In the genomic region with DNA sequence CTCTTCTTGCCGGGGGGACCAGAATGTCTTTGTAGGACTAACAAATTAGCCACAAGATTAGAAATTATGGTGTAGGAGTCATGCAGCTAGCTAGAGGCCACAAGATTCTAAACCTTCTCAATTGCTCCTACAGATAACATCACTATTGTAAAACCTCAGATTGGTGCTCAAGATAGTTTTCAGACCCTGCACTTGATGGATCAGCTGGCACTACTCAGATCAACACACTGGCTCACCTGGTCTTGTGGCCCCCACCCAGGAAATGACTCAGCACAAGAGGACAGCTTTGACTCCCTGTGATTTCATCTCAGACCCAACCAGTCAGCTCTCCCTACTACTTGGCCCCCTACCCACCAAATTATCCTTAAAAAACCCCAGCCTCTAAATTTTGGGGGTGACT, we compare ENCODE assay signal across 10 cellular contexts.
DNase-seq lines count a peak whose midpoint lies in the region; ATAC-seq and TF ChIP-seq lines count a peak whose summit lies in the region.
"Had no signal": no experiment of that assay in that cellular context is flagged by ENCODE, and none has a peak within 500 bp of the region (broad histone marks: within the 10 kb centered on the region; RNA-seq: fewer than 3 reads in every experiment).

No MANE protein-coding gene starts in this region.

- no peak overlapping the region for H3K4me3 ChIP-seq in tibial artery

- intact Hi-C loops in activated naive CD4-positive, alpha-beta T cell treated with anti-CD3 and anti-CD28 coated beads for 36 hours (cut with micrococcal nuclease), result loop anchor here (2.0 to 5.0 kb wide), 3 partner anchors 56 to 691 kb away; no protein-coding TSS in a partner anchor
- intact Hi-C loops in tibial artery (cut with DNase I; ENCODE audit: low total_unique reads), result loop anchor here (5.0 kb wide), 1 partner anchor 216 kb away; no protein-coding TSS in a partner anchor

- DNase-seq in activated CD4-positive, CD25-positive, alpha-beta regulatory T cell treated with anti-CD3 and anti-CD28 coated beads, Interleukin-2, amount 50 U/mL, for 16 hours (ENCODE audit: low read depth, low spot score), result peak; percentile 58
- DNase-seq in activated naive CD4-positive, alpha-beta T cell treated with anti-CD3 and anti-CD28 coated beads for 36 hours, result peak; percentile 87
- peak; percentile 76 for DNase-seq in stimulated activated CD4-positive, alpha-beta T cell treated with anti-CD3 and anti-CD28 coated beads, Interleukin-4, amount 100 ng/mL, for 24 hours
- DNase-seq in tibial artery, result no peak
- no peak for DNase-seq in RWPE1 (ENCODE audit: low spot score)
- DNase-seq: NCI-H1694 had no signal

- TF ChIP-seq CTCF in tibial artery (IDR thresholded peaks at IDR 0.05), result no peak
- no peak for TF ChIP-seq CTCF in RWPE1 (conservative IDR thresholded peaks at IDR 0.05; ENCODE audit: low read depth)

- H3K4me1 ChIP-seq in tibial artery, result peaks cover 0 to 11% (median 0%) of the 10 kb centered on the region in 4 donors

- H3K27me3 ChIP-seq in tibial artery, result no peaks in the 10 kb centered on the region

- H3K27ac ChIP-seq in tibial artery (no peak overlapping the region), RWPE1 (no peak overlapping the region)

- H3K4me1 Mint-ChIP-seq in activated naive CD4-positive, alpha-beta T cell treated with anti-CD3 and anti-CD28 coated beads for 36 hours (ENCODE audit: low read depth), result peaks cover 79% of the 10 kb centered on the region

- no peak overlapping the region for H3K4me3 Mint-ChIP-seq in activated naive CD4-positive, alpha-beta T cell treated with anti-CD3 and anti-CD28 coated beads for 36 hours

- no peaks in the 10 kb centered on the region for H3K9me3 ChIP-seq in tibial artery

- CTCF ChIA-PET in activated naive CD4-positive, alpha-beta T cell treated with anti-CD3 and anti-CD28 coated beads for 36 hours (lab: Charles Lee), result interaction anchor here (0.6 to 18.3 kb wide), 23 partner anchors 10 to 247 kb away, joined by 3 to 352 read pairs (median 11); partner anchors contain the start of genes FAM98B and RASGRP1
- CTCF ChIA-PET in RWPE1 (lab: Yijun Ruan, JAX), result interaction anchor here (1.2 to 3.4 kb wide), 2 partner anchors 11 to 125 kb away, joined by 9 to 17 read pairs; partner anchors contain the start of gene RASGRP1

- H3K36me3 Mint-ChIP-seq in activated naive CD4-positive, alpha-beta T cell treated with anti-CD3 and anti-CD28 coated beads for 36 hours (ENCODE audit: low read depth), result no peaks in the 10 kb centered on the region

- H3K27ac Mint-ChIP-seq in activated naive CD4-positive, alpha-beta T cell treated with anti-CD3 and anti-CD28 coated beads for 36 hours, result peak overlapping the region; percentile 60

- ATAC-seq in HG02610 (IDR thresholded peaks at IDR 0.05; ENCODE audit: unreplicated experiment), result peak; percentile 40
- no peak for ATAC-seq in GM19351 (IDR thresholded peaks at IDR 0.05; ENCODE audit: unreplicated experiment)
- no peak for ATAC-seq in HG02981 (IDR thresholded peaks at IDR 0.05; ENCODE audit: unreplicated experiment)
- ATAC-seq: Panc1 had no signal

- H3K9me3 Mint-ChIP-seq in activated naive CD4-positive, alpha-beta T cell treated with anti-CD3 and anti-CD28 coated beads for 36 hours, result no peaks in the 10 kb centered on the region

- no peaks in the 10 kb centered on the region for H3K36me3 ChIP-seq in tibial artery

- H3K27me3 Mint-ChIP-seq in activated naive CD4-positive, alpha-beta T cell treated with anti-CD3 and anti-CD28 coated beads for 36 hours (ENCODE audit: low read depth), result no peaks in the 10 kb centered on the region

- POLR2A ChIA-PET in RWPE1 (lab: Yijun Ruan, JAX; ENCODE audit: low non-redundant PET), result no interaction called here

Comparison
In these comparisons a context has a peak if more than half of its experiments do, and no peak if none do; other contexts are left out.
1. DNase-seq: peak in activated CD4-positive, CD25-positive, alpha-beta regulatory T cell treated with anti-CD3 and anti-CD28 coated beads, Interleukin-2, amount 50 U/mL, for 16 hours (single experiment), activated naive CD4-positive, alpha-beta T cell treated with anti-CD3 and anti-CD28 coated beads for 36 hours (single experiment) and stimulated activated CD4-positive, alpha-beta T cell treated with anti-CD3 and anti-CD28 coated beads, Interleukin-4, amount 100 ng/mL, for 24 hours (single experiment); none in tibial artery (0 of 2) and RWPE1 (single experiment).